Comparison of ENCODE assay signal across 2 cellular contexts in the genomic region with DNA sequence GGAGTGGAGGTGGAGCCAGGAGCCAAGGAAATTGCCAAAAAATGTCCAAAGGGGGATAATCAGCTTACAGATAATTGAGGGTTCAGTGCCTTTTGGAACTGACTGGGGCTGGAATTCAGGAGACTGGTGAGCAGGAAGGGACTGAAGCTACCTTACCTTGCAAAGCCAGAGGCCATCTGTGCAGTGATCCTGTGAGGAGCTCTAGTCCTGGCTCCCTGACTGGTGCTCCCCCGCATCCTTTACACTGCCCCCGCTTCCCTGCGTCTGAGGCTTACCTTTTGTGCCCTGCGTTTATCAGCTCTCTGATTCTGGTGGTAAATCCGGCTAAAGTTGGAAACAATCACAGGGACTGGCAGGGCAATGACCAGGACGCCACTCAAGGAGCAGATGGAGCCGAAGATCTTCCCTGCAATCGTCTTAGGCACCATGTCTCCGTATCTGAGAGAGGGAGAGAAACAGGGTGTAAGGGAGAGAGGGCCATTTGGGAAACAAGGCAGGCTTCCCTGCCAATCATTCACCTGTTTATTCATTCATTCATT.
TF ChIP-seq lines count a peak whose summit lies in the region.

No MANE protein-coding gene starts in this region.

TF ChIP-seq in GM23338, 12 proteins besides CTCF, POLR2A, EP300 and RAD21:
- no peak for TF ChIP-seq EZH2phosphoT487 (IDR thresholded peaks at IDR 0.05; ENCODE audit: unreplicated experiment)
- TF ChIP-seq NANOG (IDR thresholded peaks at IDR 0.05; ENCODE audit: borderline replicate concordance): no peak
- TF ChIP-seq POLR2AphosphoS5 (IDR thresholded peaks at IDR 0.05; ENCODE audit: low read depth): no peak

TF ChIP-seq in HepG2, 621 proteins besides CTCF, POLR2A, EP300 and RAD21:
- TF ChIP-seq, protein P1, sequence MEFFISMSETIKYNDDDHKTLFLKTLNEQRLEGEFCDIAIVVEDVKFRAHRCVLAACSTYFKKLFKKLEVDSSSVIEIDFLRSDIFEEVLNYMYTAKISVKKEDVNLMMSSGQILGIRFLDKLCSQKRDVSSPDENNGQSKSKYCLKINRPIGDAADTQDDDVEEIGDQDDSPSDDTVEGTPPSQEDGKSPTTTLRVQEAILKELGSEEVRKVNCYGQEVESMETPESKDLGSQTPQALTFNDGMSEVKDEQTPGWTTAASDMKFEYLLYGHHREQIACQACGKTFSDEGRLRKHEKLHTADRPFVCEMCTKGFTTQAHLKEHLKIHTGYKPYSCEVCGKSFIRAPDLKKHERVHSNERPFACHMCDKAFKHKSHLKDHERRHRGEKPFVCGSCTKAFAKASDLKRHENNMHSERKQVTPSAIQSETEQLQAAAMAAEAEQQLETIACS (CRISPR knock-in tag; IDR thresholded peaks at IDR 0.05): no peak
- TF ChIP-seq SAFB2 (CRISPR knock-in tag; IDR thresholded peaks at IDR 0.05; ENCODE audit: borderline replicate concordance, low read depth) (no peak), NFE2 (CRISPR knock-in tag; IDR thresholded peaks at IDR 0.05) (no peak), RFX5 (IDR thresholded peaks at IDR 0.05; ENCODE audit: low read depth, low read length) (no peak)
- TF ChIP-seq, protein P2, sequence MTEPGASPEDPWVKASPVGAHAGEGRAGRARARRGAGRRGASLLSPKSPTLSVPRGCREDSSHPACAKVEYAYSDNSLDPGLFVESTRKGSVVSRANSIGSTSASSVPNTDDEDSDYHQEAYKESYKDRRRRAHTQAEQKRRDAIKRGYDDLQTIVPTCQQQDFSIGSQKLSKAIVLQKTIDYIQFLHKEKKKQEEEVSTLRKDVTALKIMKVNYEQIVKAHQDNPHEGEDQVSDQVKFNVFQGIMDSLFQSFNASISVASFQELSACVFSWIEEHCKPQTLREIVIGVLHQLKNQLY (CRISPR knock-in tag; IDR thresholded peaks at IDR 0.05): no peak
- TF ChIP-seq, protein P3, sequence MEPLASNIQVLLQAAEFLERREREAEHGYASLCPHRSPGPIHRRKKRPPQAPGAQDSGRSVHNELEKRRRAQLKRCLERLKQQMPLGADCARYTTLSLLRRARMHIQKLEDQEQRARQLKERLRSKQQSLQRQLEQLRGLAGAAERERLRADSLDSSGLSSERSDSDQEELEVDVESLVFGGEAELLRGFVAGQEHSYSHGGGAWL (CRISPR knock-in tag; IDR thresholded peaks at IDR 0.05): no peak
